ENCODE assay signal across 24 cellular contexts in genomic region chr3:157838457-157838856, GRCh38.
"Had no signal": no experiment of that assay in that cellular context is flagged by ENCODE, and none has a peak within 500 bp of the region (broad histone marks: within the 10 kb centered on the region; RNA-seq: fewer than 3 reads in every experiment).

No MANE protein-coding gene starts in this region.

- H3K4me1 ChIP-seq: colonic mucosa, foreskin keratinocyte, lower lobe of right lung had no signal

- H3K79me2 ChIP-seq: hepatocyte had no signal

- H3K36me3 ChIP-seq: colonic mucosa, esophagus muscularis mucosa, gastroesophageal sphincter, heart left ventricle, lower lobe of right lung had no signal

- DNase-seq: colonic mucosa; dermis blood vessel endothelial cell; dorsolateral prefrontal cortex; effector CD4-positive, alpha-beta T cell; effector memory CD4-positive, alpha-beta T cell; foreskin keratinocyte; heart left ventricle; hypothalamus; immature natural killer cell; islet precursor cell; kidney; kidney glomerular epithelial cell; left colon; left ventricle myocardium superior; lower lobe of right lung; mesenchymal stem cell; mucosa of descending colon; naive B cell had no signal

- ATAC-seq: foreskin keratinocyte, gastroesophageal sphincter, heart left ventricle, left colon, left lobe of liver, left ventricle myocardium superior, lower lobe of right lung, mucosa of descending colon had no signal

- H3K4me3 ChIP-seq: colonic mucosa, dorsolateral prefrontal cortex, esophagus muscularis mucosa, gastroesophageal sphincter, heart left ventricle, hepatocyte, lower lobe of right lung, mucosa of descending colon had no signal

- H3K4me2 ChIP-seq: hepatocyte had no signal

- H3K27ac ChIP-seq: colonic mucosa, dorsolateral prefrontal cortex, esophagus muscularis mucosa, foreskin keratinocyte, gastroesophageal sphincter, heart left ventricle, hepatocyte, lower lobe of right lung had no signal

- H3K9me3 ChIP-seq: colonic mucosa, esophagus muscularis mucosa, gastroesophageal sphincter, heart left ventricle, lower lobe of right lung, mucosa of descending colon had no signal

- FAIRE-seq: endothelial cell of umbilical vein, frontal cortex, kidney had no signal

- H2AFZ ChIP-seq: hepatocyte had no signal

- H3K27me3 ChIP-seq: colonic mucosa, esophagus muscularis mucosa, gastroesophageal sphincter, heart left ventricle, hepatocyte had no signal
